In genomic region chr1:11281518-11282331, GRCh38 we compare ENCODE assay signal across 9 cellular contexts. TPM values are rescaled to one million over a fixed set of nuclear protein-coding genes. Genes with fewer than 3 reads are reported as not detected.
DNase-seq lines count a peak whose midpoint lies in the region; ATAC-seq, FAIRE-seq and TF ChIP-seq lines count a peak whose summit lies in the region.
"Had no signal": no experiment of that assay in that cellular context is flagged by ENCODE, and none has a peak within 500 bp of the region (broad histone marks: within the 10 kb centered on the region; RNA-seq: fewer than 3 reads in every experiment).

No MANE protein-coding gene starts in this region.

- TF ChIP-seq RAD21 in IMR-90 (IDR thresholded peaks at IDR 0.05; ENCODE audit: low read length) (no peak), GM12878 (IDR thresholded peaks at IDR 0.05; ENCODE audit: insufficient read depth, low read depth, low read length) (no peak)

- intact Hi-C loops in IMR-90 (cut with micrococcal nuclease) = no loop called here
- intact Hi-C loops in GM12878 (cut with micrococcal nuclease; ENCODE audit: unreplicated experiment) = no loop called here

- no peak overlapping the region for H3K14ac ChIP-seq in IMR-90 (replicated peaks; ENCODE audit: low read depth, low read length)

- in situ Hi-C loops in IMR-90 (cut with MboI; ENCODE audit: low sequenced_read_pairs) = no loop called here
- in situ Hi-C loops in GM12878 (cut with MboI) = no loop called here

- no peak for TF ChIP-seq CTCF in IMR-90 (conservative IDR thresholded peaks at IDR 0.05; ENCODE audit: low read depth, low read length)
- no peak for TF ChIP-seq CTCF in GM12878 (IDR thresholded peaks at IDR 0.05 in 2 of 3, conservative IDR thresholded peaks at IDR 0.05 in 1 of 3; ENCODE audit: control insufficient read depth in 2 of 3, extremely low read depth in 1 of 3, insufficient read depth in 1 of 3, low read depth in 3 of 3, low read length in 3 of 3)

- SMC1A ChIA-PET in GM12878 (lab: Charles Lee; ENCODE audit: uncharacterized antibody, unreplicated experiment) = interaction anchor here (0.6 to 1.5 kb wide), 3 partner anchors 183 to 454 kb away, joined by 3 read pairs; partner anchors contain the start of gene AGTRAP

- peak overlapping the region; percentile 19; the same call in 1 of the 2 replicates for H3K18ac ChIP-seq in IMR-90 (ENCODE audit: low read depth, low read length)

- H3K9me3 ChIP-seq in IMR-90 (ENCODE audit: control insufficient read depth, insufficient read depth, low read length) (no peaks in the 10 kb centered on the region), GM12878 (replicated peaks; ENCODE audit: control insufficient read depth, insufficient read depth, low read length) (no peaks in the 10 kb centered on the region)

- H3K27me3 Mint-ChIP-seq in memory B cell = no peaks in the 10 kb centered on the region

- no peak for TF ChIP-seq EP300 in GM12878 (IDR thresholded peaks at IDR 0.05; ENCODE audit: borderline replicate concordance in 1 of 2, control insufficient read depth in 1 of 2, low read depth in 2 of 2, low read length in 2 of 2)

- no peak overlapping the region; the same call in 1 of the 2 replicates for H4K5ac ChIP-seq in IMR-90 (ENCODE audit: low read depth, low read length)

- no peak overlapping the region for H2BK20ac ChIP-seq in IMR-90 (ENCODE audit: low read depth, low read length)

- POLR2A ChIA-PET in IMR-90 (lab: Charles Lee; ENCODE audit: unreplicated experiment) (no interaction called here), GM12878 (lab: Charles Lee) (interaction anchor here (0.7 to 1.4 kb wide), 2 partner anchors 19 to 37 kb away, joined by 4 to 6 read pairs; partner anchors contain the start of gene MTOR)

- DNase-seq in AG08395 (ENCODE audit: low spot score) (peak; percentile 33), IMR-90 (peak; percentile 98), GM12878 (ENCODE audit: low read depth, low spot score) (no peak), memory B cell (ENCODE audit: low spot score in 2 of 2) (no peak), NCI-H526 treated with DMSO at 0.1 percent for 48 hours (lab: John Stamatoyannopoulos, UW) (no peak), HUDEP-2 (lab: John Stamatoyannopoulos, UW; ENCODE audit: unreplicated experiment in 76 of 76) (no peak), NCI-H1436 treated with DMSO at 0.1 percent for 48 hours (lab: John Stamatoyannopoulos, UW) (no peak)
- DNase-seq: NCI-H187 had no signal

- peaks cover 20 to 26% of the 10 kb centered on the region in 2 experiments for H3K79me1 ChIP-seq in IMR-90 (ENCODE audit: low read depth in 1 of 2, low read length in 2 of 2)

- dilution Hi-C loops in IMR-90 (cut with HindIII; ENCODE audit: low sequenced_read_pairs, unreplicated experiment) = no loop called here

- no peak overlapping the region for H4K91ac ChIP-seq in IMR-90 (ENCODE audit: insufficient read depth, low read depth, low read length)

- H3K9me3 Mint-ChIP-seq in memory B cell = no peaks in the 10 kb centered on the region

- H3K9me1 ChIP-seq in IMR-90 (ENCODE audit: insufficient read depth, low read length) = peaks cover 12% of the 10 kb centered on the region

- H3K4me1 ChIP-seq in IMR-90 (ENCODE audit: control insufficient read depth, insufficient read depth, low read length) = peaks cover 10% of the 10 kb centered on the region; the same call in 1 of the 2 replicates
- H3K4me1 ChIP-seq in GM12878 (ENCODE audit: control insufficient read depth, insufficient read depth, low read length) = peaks cover 17% of the 10 kb centered on the region

- H2AK5ac ChIP-seq in IMR-90 (ENCODE audit: low read depth, low read length) = no peak overlapping the region

- H2BK5ac ChIP-seq in IMR-90 (ENCODE audit: low read depth, low read length, poor library complexity, severe bottlenecking) = peak overlapping the region; percentile 71

- no peak for FAIRE-seq in GM12878 (lab: Jason Lieb, UNC)

- H3K23ac ChIP-seq in IMR-90 (ENCODE audit: low read depth, low read length) = no peak overlapping the region

- WGBS in IMR-90 (ENCODE audit: extremely low coverage in 2 of 2, insufficient read length in 1 of 2), 2 experiments = 60% methylated on average over 2 of the region's 8 CpGs; no CpG with 5 or more reads in 1 of the 2 experiments
- WGBS in GM12878 (ENCODE audit: insufficient coverage, insufficient replicate concordance, low lambda C conversion rate, missing lambda C conversion rate) = 94% methylated on average over 8 of the region's 8 CpGs

- peak overlapping the region; percentile 41 for H3K4me2 ChIP-seq in IMR-90 (ENCODE audit: low read depth, low read length)
- no peak overlapping the region for H3K4me2 ChIP-seq in GM12878 (ENCODE audit: control insufficient read depth, insufficient read depth)

- H3K27ac Mint-ChIP-seq in memory B cell = peak overlapping the region; percentile 51

- H3K9ac ChIP-seq in IMR-90 (ENCODE audit: low read depth, low read length) = no peak overlapping the region
- no peak overlapping the region for H3K9ac ChIP-seq in GM12878 (ENCODE audit: control insufficient read depth, insufficient read depth, low read length)

- ATAC-seq in IMR-90 (ENCODE audit: low read depth) (peak; percentile 71), GM12878 (no peak), memory B cell (ENCODE audit: low read depth) (no peak), HG03442 (IDR thresholded peaks at IDR 0.05; ENCODE audit: unreplicated experiment) (no peak)

- no peak overlapping the region for H3K56ac ChIP-seq in IMR-90 (ENCODE audit: extremely low read depth, insufficient read depth, low read length)

- H3K36me3 ChIP-seq in IMR-90 (ENCODE audit: control insufficient read depth, insufficient read depth, low read length) (peaks cover 4% of the 10 kb centered on the region), GM12878 (ENCODE audit: control insufficient read depth in 2 of 2, insufficient read depth in 2 of 2, low read length in 1 of 2) (peaks cover 4 to 13% of the 10 kb centered on the region in 2 experiments)

- H2BK15ac ChIP-seq in IMR-90 (ENCODE audit: low read depth, low read length) = no peak overlapping the region

- H4K20me1 ChIP-seq in IMR-90 (ENCODE audit: insufficient read depth, low read length) (peaks cover 14% of the 10 kb centered on the region; the same call in 1 of the 2 replicates), GM12878 (ENCODE audit: control insufficient read depth, insufficient read depth) (no peaks in the 10 kb centered on the region)

- RAD21 ChIA-PET in GM12878 (lab: Charles Lee; ENCODE audit: unreplicated experiment) = no interaction called here

- peak overlapping the region; percentile 64; the same call in 1 of the 2 replicates for H3K4ac ChIP-seq in IMR-90 (ENCODE audit: low read depth, low read length)

- peaks cover 25% of the 10 kb centered on the region for H3K36me3 Mint-ChIP-seq in memory B cell

- no peak overlapping the region for H4K8ac ChIP-seq in IMR-90 (ENCODE audit: low read depth in 2 of 2, low read length in 2 of 2)

- H3K27me3 ChIP-seq in IMR-90 (ENCODE audit: control insufficient read depth, insufficient read depth, low read length) (no peaks in the 10 kb centered on the region), GM12878 (replicated peaks in 1 of 2; ENCODE audit: control insufficient read depth in 2 of 2, insufficient read depth in 2 of 2, low read length in 1 of 2) (no peaks in the 10 kb centered on the region)

- H2AK9ac ChIP-seq in IMR-90 (replicated peaks; ENCODE audit: low read depth, low read length, poor library complexity) = no peak overlapping the region

- H2BK120ac ChIP-seq in IMR-90 (ENCODE audit: low read depth, low read length) = no peak overlapping the region

- peaks cover 24% of the 10 kb centered on the region for H3K79me2 ChIP-seq in GM12878 (ENCODE audit: control insufficient read depth, insufficient read depth, low read length)

- CTCF ChIA-PET in IMR-90 (lab: Yijun Ruan, JAX) = no interaction called here
- CTCF ChIA-PET in GM12878 (lab: Yijun Ruan, JAX) = interaction anchor here (0.7 to 1.1 kb wide), 3 partner anchors 245 to 314 kb away, joined by 3 to 6 read pairs (median 3); no protein-coding TSS in a partner anchor

- peak overlapping the region; percentile 53 for H3K4me3 Mint-ChIP-seq in memory B cell

- BruUV-seq in IMR-90 (replicated peaks; lab: Mats Ljungman, UMichigan) = no TSS peak
- no TSS peak for BruUV-seq in GM12878 (replicated peaks; lab: Mats Ljungman, UMichigan)

- H2AFZ ChIP-seq in IMR-90 (replicated peaks; ENCODE audit: low read length, poor library complexity) (no peak overlapping the region), GM12878 (ENCODE audit: control insufficient read depth, low read depth, low read length) (no peak overlapping the region)

- H3K4me3 ChIP-seq in IMR-90 (ENCODE audit: insufficient read depth, low read depth, low read length) (no peak overlapping the region), GM12878 (no peak overlapping the region)

- H3K27ac ChIP-seq in IMR-90 (ENCODE audit: insufficient read depth, low read length) (peak overlapping the region; percentile 86; the same call in 1 of the 2 replicates), GM12878 (ENCODE audit: control insufficient read depth, insufficient read depth) (0 out of 2 replicates have a peak overlapping the region, but pooled peaks have one; percentile 13)

- TF ChIP-seq POLR2A in IMR-90 (IDR thresholded peaks at IDR 0.05; ENCODE audit: low read depth, low read length) = no peak
- no peak for TF ChIP-seq POLR2A in GM12878 (IDR thresholded peaks at IDR 0.05; ENCODE audit: low read depth, low read length)

- peaks cover 36% of the 10 kb centered on the region for H3K4me1 Mint-ChIP-seq in memory B cell

RNA-seq across cellular contexts. Expression of gene UBIAD1, which starts 8.7 kb away (rescaled TPM):
- total RNA-seq in IMR-90 (2012; rRNA removed) (4.7 and 6.3 TPM in 2 replicates), GM12878 (2014; rRNA removed) (10.2 and 10.4 TPM in 2 replicates), GM12878 (2014; rRNA removed; fragmentation: Illumina TruSeq; extraction: Trizol) (13.8 and 14.4 TPM in 2 replicates), GM12878 (2021) (20.6 and 23.9 TPM in 2 replicates)
- polyA plus RNA-seq in IMR-90 (2012; rRNA removed) (9.4 and 9.5 TPM in 2 replicates), GM12878 (2011; rRNA removed) (9.5 and 14.1 TPM in 2 replicates), GM12878 (2014; fragmentation: Illumina TruSeq; extraction: Trizol) (14.1 and 19.4 TPM in 2 replicates), GM12878 (2014; fragmentation: Nextera tagmentation; extraction: Ambion mirVana) (1 to 10 TPM; 4.5 to 5.7 TPM), GM12878 (2014; rRNA removed) (17.7 and 17.8 TPM in 2 replicates), GM12878 (2016; fragmentation: Nextera tagmentation; extraction: Ambion mirVana) (10 to 100 TPM; 22.7 to 23.8 TPM)
- polyA plus RNA-seq in IMR-90 (2012; cell fraction: cytosol; rRNA removed) = 4.1 and 8.6 TPM in 2 replicates
- 3.1 and 3.9 TPM in 2 replicates for polyA plus RNA-seq in IMR-90 (2012; cell fraction: nucleus; rRNA removed; ENCODE audit: low replicate concordance)
- total RNA-seq in GM12878 (2013; cell fraction: nucleolus; rRNA removed) = 20.8 and 21.0 TPM in 2 replicates
- 6.6 TPM for polyA plus RNA-seq in GM12878 (2011; ENCODE audit: low read depth)
- 18.0 and 24.2 TPM in 2 replicates for polyA plus RNA-seq in GM12878 (2011; cell fraction: cytosol; rRNA removed)
- polyA plus RNA-seq in GM12878 (2011; cell fraction: nucleus; rRNA removed) = 8.8 and 10.6 TPM in 2 replicates
- polyA plus RNA-seq in GM12878 (2012) = 8.3 and 10.4 TPM in 2 replicates
- 33.0 and 34.7 TPM in 2 replicates for polyA minus RNA-seq in GM12878 (2011; rRNA and poly(A)+ RNA removed)
- 6.7 and 8.2 TPM in 2 replicates for polyA minus RNA-seq in GM12878 (2011; cell fraction: cytosol; rRNA and poly(A)+ RNA removed)
- 12.2 and 22.9 TPM in 2 replicates for polyA minus RNA-seq in GM12878 (2011; cell fraction: nucleus; rRNA and poly(A)+ RNA removed)

RNA-seq across cellular contexts. Expression of gene MTOR, which starts 19.4 kb away (rescaled TPM):
- total RNA-seq in IMR-90 (2012; rRNA removed) (33.6 and 36.7 TPM in 2 replicates), GM12878 (2014; rRNA removed) (35.4 and 35.9 TPM in 2 replicates), GM12878 (2014; rRNA removed; fragmentation: Illumina TruSeq; extraction: Trizol) (29.2 and 30.4 TPM in 2 replicates), GM12878 (2021) (38.4 and 41.8 TPM in 2 replicates)
- polyA plus RNA-seq in IMR-90 (2012; rRNA removed) (19.2 and 19.5 TPM in 2 replicates), GM12878 (2011; rRNA removed) (18.5 and 30.9 TPM in 2 replicates), GM12878 (2014; fragmentation: Illumina TruSeq; extraction: Trizol) (32.2 and 32.6 TPM in 2 replicates), GM12878 (2014; fragmentation: Nextera tagmentation; extraction: Ambion mirVana) (1 to 10 TPM; 6.6 to 7.5 TPM), GM12878 (2014; rRNA removed) (28.9 and 29.2 TPM in 2 replicates), GM12878 (2016; fragmentation: Nextera tagmentation; extraction: Ambion mirVana) (10 to 100 TPM; 24.3 to 26.5 TPM)
- 6.5 and 7.2 TPM in 2 replicates for polyA plus RNA-seq in IMR-90 (2012; cell fraction: cytosol; rRNA removed)
- polyA plus RNA-seq in IMR-90 (2012; cell fraction: nucleus; rRNA removed; ENCODE audit: low replicate concordance) = 35.2 and 60.7 TPM in 2 replicates
- total RNA-seq in GM12878 (2013; cell fraction: nucleolus; rRNA removed) = 72.3 and 77.6 TPM in 2 replicates
- 11.9 TPM for polyA plus RNA-seq in GM12878 (2011; ENCODE audit: low read depth)
- 22.0 and 25.6 TPM in 2 replicates for polyA plus RNA-seq in GM12878 (2011; cell fraction: cytosol; rRNA removed)
- polyA plus RNA-seq in GM12878 (2011; cell fraction: nucleus; rRNA removed) = 80.5 and 159 TPM in 2 replicates
- polyA plus RNA-seq in GM12878 (2012) = 12.4 and 14.0 TPM in 2 replicates
- polyA minus RNA-seq in GM12878 (2011; rRNA and poly(A)+ RNA removed) = 54.8 and 62.9 TPM in 2 replicates
- 19.2 and 19.6 TPM in 2 replicates for polyA minus RNA-seq in GM12878 (2011; cell fraction: cytosol; rRNA and poly(A)+ RNA removed)
- 32.5 and 89.0 TPM in 2 replicates for polyA minus RNA-seq in GM12878 (2011; cell fraction: nucleus; rRNA and poly(A)+ RNA removed)

Comparison
In these comparisons a context has a peak if more than half of its experiments do, and no peak if none do; other contexts are left out.
1. DNase-seq: peak in AG08395 (single experiment) and IMR-90 (single experiment); none in GM12878 (single experiment), memory B cell (0 of 2), NCI-H526 treated with DMSO at 0.1 percent for 48 hours (single experiment), HUDEP-2 (0 of 76) and NCI-H1436 treated with DMSO at 0.1 percent for 48 hours (single experiment).